ENCODE assay signal across 21 cellular contexts in the genomic region with DNA sequence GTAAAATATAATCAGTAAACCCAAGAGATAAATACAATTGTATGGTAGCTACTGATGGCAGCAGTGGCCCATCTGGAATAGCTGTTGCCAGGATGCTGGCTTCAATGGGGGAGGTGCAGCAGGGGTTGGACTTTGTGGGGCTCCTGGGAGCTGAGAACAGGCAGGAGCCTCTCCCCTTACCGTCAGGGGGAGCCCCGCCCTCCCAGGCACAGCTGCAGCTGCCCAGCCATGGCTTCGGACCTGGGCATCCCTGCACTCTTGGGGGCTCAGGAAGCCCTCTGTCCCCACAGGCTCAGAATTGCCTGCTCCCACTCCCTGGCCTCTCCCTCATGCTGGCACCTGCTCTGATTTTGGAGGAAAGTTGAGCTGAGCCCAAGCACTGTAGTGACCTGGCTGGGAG.
"Had no signal": no experiment of that assay in that cellular context is flagged by ENCODE, and none has a peak within 500 bp of the region (broad histone marks: within the 10 kb centered on the region; RNA-seq: fewer than 3 reads in every experiment).

No MANE protein-coding gene starts in this region.

- H3K79me2 ChIP-seq: hepatocyte had no signal

- H3K4me1 Mint-ChIP-seq: endodermal cell, immature natural killer cell, memory B cell, naive B cell, nephron had no signal

- H3K4me3 Mint-ChIP-seq: endodermal cell, immature natural killer cell, memory B cell, naive B cell, nephron had no signal

- H3K4me3 ChIP-seq: coronary artery, hepatocyte, left lung, lower lobe of right lung, ovary, right atrium auricular region, suprapubic skin, thyroid gland, upper lobe of left lung had no signal

- H3K9me3 ChIP-seq: ovary, right atrium auricular region, suprapubic skin, thyroid gland had no signal

- H3K36me3 Mint-ChIP-seq: immature natural killer cell, memory B cell, naive B cell had no signal

- H3K27ac ChIP-seq: coronary artery, foreskin keratinocyte, hepatocyte, left lung, lower lobe of right lung, ovary, right atrium auricular region, suprapubic skin, thyroid gland, upper lobe of left lung had no signal

- H3K4me1 ChIP-seq: foreskin keratinocyte, left lung, lower lobe of right lung, right atrium auricular region, suprapubic skin, thyroid gland, upper lobe of left lung had no signal

- H3K36me3 ChIP-seq: left lung, lower lobe of right lung, ovary, right atrium auricular region, suprapubic skin, thyroid gland, upper lobe of left lung had no signal

- H3K27ac Mint-ChIP-seq: endodermal cell, immature natural killer cell, memory B cell, naive B cell, nephron had no signal

- ATAC-seq: foreskin keratinocyte, left lung, lower lobe of right lung had no signal

- DNase-seq: effector CD4-positive, alpha-beta T cell; endodermal cell; erythroblast; foreskin keratinocyte; head of caudate nucleus; immature natural killer cell; left lung; lower lobe of right lung; naive B cell; ovary; small intestine; stimulated activated CD4-positive, alpha-beta T cell treated with anti-CD3 and anti-CD28 coated beads, Interleukin-12 subunit alpha, Interleukin-12 subunit beta, amount 100 ng/mL, for 4 hours; stimulated activated naive CD4-positive, alpha-beta T cell treated with Interleukin-2 at 50 U/mL for 16 hours; thyroid gland had no signal

- H3K9me3 Mint-ChIP-seq: endodermal cell had no signal

- H3K27me3 ChIP-seq: foreskin keratinocyte, hepatocyte, left lung, ovary, right atrium auricular region, suprapubic skin, thyroid gland, upper lobe of left lung had no signal

- H3K4me2 ChIP-seq: hepatocyte had no signal

- H3K27me3 Mint-ChIP-seq: memory B cell, naive B cell had no signal

- H2AFZ ChIP-seq: hepatocyte had no signal
